Comparison of ENCODE assay signal across 13 cellular contexts in the genomic region with DNA sequence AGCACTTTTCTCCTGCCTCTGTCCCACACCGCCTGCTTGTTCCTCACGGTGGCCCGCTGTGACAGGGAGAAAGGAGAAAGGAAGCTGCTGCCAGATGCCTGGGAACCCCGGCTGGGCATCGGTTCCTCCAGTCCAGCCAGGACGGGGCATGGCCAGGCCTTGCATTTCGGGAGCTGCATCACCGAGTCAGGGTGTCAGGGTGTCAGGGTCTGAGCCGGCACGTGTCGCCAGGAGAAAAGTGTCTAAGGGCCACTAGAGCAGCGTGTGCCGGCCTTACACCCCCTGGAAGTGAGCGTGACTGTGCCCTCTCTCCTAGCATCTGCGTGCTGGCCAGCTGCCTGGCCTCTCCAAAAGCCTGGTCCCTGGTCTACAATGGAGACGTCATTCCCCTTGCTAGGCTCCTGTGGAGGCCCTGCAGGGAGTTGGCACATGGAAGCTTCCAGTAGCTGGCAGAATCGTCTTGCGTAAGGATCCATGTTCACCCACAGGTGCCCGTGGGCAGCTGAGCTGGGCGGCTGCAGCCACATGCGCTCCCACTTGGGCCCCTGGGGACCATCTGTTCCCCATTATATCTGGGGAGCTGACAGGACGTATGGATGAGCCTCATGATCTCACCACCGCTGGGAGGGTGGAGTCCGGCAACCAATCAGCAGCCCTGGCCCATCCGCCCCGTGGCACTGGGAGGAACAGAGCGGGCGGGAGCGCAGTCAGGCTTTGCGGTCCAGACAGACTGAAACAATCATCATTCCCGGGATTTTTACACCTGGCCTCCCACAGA. TPM values are rescaled to one million over a fixed set of nuclear protein-coding genes. Genes with fewer than 3 reads are reported as not detected.
DNase-seq lines count a peak whose midpoint lies in the region; ATAC-seq and TF ChIP-seq lines count a peak whose summit lies in the region.
"Had no signal": no experiment of that assay in that cellular context is flagged by ENCODE, and none has a peak within 500 bp of the region (broad histone marks: within the 10 kb centered on the region; RNA-seq: fewer than 3 reads in every experiment).

No MANE protein-coding gene starts in this region.

- TF ChIP-seq CTCF in type B pancreatic cell (conservative IDR thresholded peaks at IDR 0.05), result no peak

- H3K4me1 Mint-ChIP-seq in activated naive CD8-positive, alpha-beta T cell treated with anti-CD3 and anti-CD28 coated beads, Interleukin-2, amount 10 ng/mL, durations not matched to agents 7 days and 5 days, result no peaks in the 10 kb centered on the region
- H3K4me1 Mint-ChIP-seq in activated naive CD8-positive, alpha-beta T cell treated with anti-CD3 and anti-CD28 coated beads for 36 hours, result no peaks in the 10 kb centered on the region
- peaks cover 15% of the 10 kb centered on the region for H3K4me1 Mint-ChIP-seq in type B pancreatic cell (ENCODE audit: unreplicated experiment)

- H3K27ac Mint-ChIP-seq in activated naive CD8-positive, alpha-beta T cell treated with anti-CD3 and anti-CD28 coated beads, Interleukin-2, amount 10 ng/mL, durations not matched to agents 7 days and 5 days, result no peak overlapping the region
- H3K27ac Mint-ChIP-seq in activated naive CD8-positive, alpha-beta T cell treated with anti-CD3 and anti-CD28 coated beads for 36 hours, result no peak overlapping the region
- no peak overlapping the region for H3K27ac Mint-ChIP-seq in type B pancreatic cell

- peak; percentile 12 for DNase-seq in activated naive CD8-positive, alpha-beta T cell treated with anti-CD3 and anti-CD28 coated beads, Interleukin-2, amount 10 ng/mL, durations not matched to agents 7 days and 5 days
- no peak for DNase-seq in activated naive CD8-positive, alpha-beta T cell treated with anti-CD3 and anti-CD28 coated beads for 36 hours
- DNase-seq in RPMI7951 (ENCODE audit: low read depth) (peak; percentile 56), iPS-NIHi7 (ENCODE audit: extremely low spot score) (peak; percentile 14), type B pancreatic cell (ENCODE audit: extremely low spot score, unreplicated experiment) (peak; percentile 68), NCI-H510A (lab: John Stamatoyannopoulos, UW) (no peak), putamen (ENCODE audit: low spot score) (no peak)
- DNase-seq: activated CD4-positive, CD25-positive, alpha-beta regulatory T cell; cerebellar nuclear complex; foreskin keratinocyte; GF-D8 had no signal

- no peak for ATAC-seq in activated naive CD8-positive, alpha-beta T cell treated with anti-CD3 and anti-CD28 coated beads, Interleukin-2, amount 10 ng/mL, durations not matched to agents 7 days and 5 days (ENCODE audit: low read depth)
- no peak for ATAC-seq in GM21390 (IDR thresholded peaks at IDR 0.05; ENCODE audit: unreplicated experiment)
- ATAC-seq: foreskin keratinocyte had no signal

- H3K9me3 Mint-ChIP-seq in activated naive CD8-positive, alpha-beta T cell treated with anti-CD3 and anti-CD28 coated beads, Interleukin-2, amount 10 ng/mL, durations not matched to agents 7 days and 5 days, result no peaks in the 10 kb centered on the region
- H3K9me3 Mint-ChIP-seq in activated naive CD8-positive, alpha-beta T cell treated with anti-CD3 and anti-CD28 coated beads for 36 hours, result no peaks in the 10 kb centered on the region
- H3K9me3 Mint-ChIP-seq in type B pancreatic cell, result no peaks in the 10 kb centered on the region

- H3K27me3 Mint-ChIP-seq in activated naive CD8-positive, alpha-beta T cell treated with anti-CD3 and anti-CD28 coated beads, Interleukin-2, amount 10 ng/mL, durations not matched to agents 7 days and 5 days, result no peaks in the 10 kb centered on the region
- no peaks in the 10 kb centered on the region for H3K27me3 Mint-ChIP-seq in activated naive CD8-positive, alpha-beta T cell treated with anti-CD3 and anti-CD28 coated beads for 36 hours
- H3K27me3 Mint-ChIP-seq in type B pancreatic cell, result peaks cover 41% of the 10 kb centered on the region

- no peak overlapping the region for H3K4me3 Mint-ChIP-seq in activated naive CD8-positive, alpha-beta T cell treated with anti-CD3 and anti-CD28 coated beads, Interleukin-2, amount 10 ng/mL, durations not matched to agents 7 days and 5 days
- no peak overlapping the region for H3K4me3 Mint-ChIP-seq in activated naive CD8-positive, alpha-beta T cell treated with anti-CD3 and anti-CD28 coated beads for 36 hours
- H3K4me3 Mint-ChIP-seq in type B pancreatic cell, result no peak overlapping the region

- POLR2A ChIA-PET in activated naive CD8-positive, alpha-beta T cell treated with anti-CD3 and anti-CD28 coated beads, Interleukin-2, amount 10 ng/mL, durations not matched to agents 7 days and 5 days (lab: Charles Lee), result no interaction called here

- no peaks in the 10 kb centered on the region for H3K36me3 Mint-ChIP-seq in activated naive CD8-positive, alpha-beta T cell treated with anti-CD3 and anti-CD28 coated beads, Interleukin-2, amount 10 ng/mL, durations not matched to agents 7 days and 5 days
- no peaks in the 10 kb centered on the region for H3K36me3 Mint-ChIP-seq in activated naive CD8-positive, alpha-beta T cell treated with anti-CD3 and anti-CD28 coated beads for 36 hours
- H3K36me3 Mint-ChIP-seq in type B pancreatic cell, result no peaks in the 10 kb centered on the region

RNA-seq across cellular contexts. Expression of a gene that starts 39.9 kb away (rescaled TPM):
- total RNA-seq in activated naive CD8-positive, alpha-beta T cell treated with anti-CD3 and anti-CD28 coated beads, Interleukin-2, amount 10 ng/mL, durations not matched to agents 7 days and 5 days, result not detected
- not detected for total RNA-seq in activated naive CD8-positive, alpha-beta T cell treated with anti-CD3 and anti-CD28 coated beads for 36 hours
- not detected in 2 replicates for total RNA-seq in RPMI7951 (2014; rRNA removed; shearing (Covaris generic))
- total RNA-seq in type B pancreatic cell (ENCODE audit: low replicate concordance), result 3.2 and 3.4 TPM in 2 replicates
- total RNA-seq: foreskin keratinocyte, liver had no signal

Comparison
In these comparisons a context has a peak if more than half of its experiments do, and no peak if none do; other contexts are left out.
1. DNase-seq: peak in activated naive CD8-positive, alpha-beta T cell treated with anti-CD3 and anti-CD28 coated beads, Interleukin-2, amount 10 ng/mL, durations not matched to agents 7 days and 5 days (single experiment), RPMI7951 (single experiment), iPS-NIHi7 (single experiment) and type B pancreatic cell (single experiment); none in activated naive CD8-positive, alpha-beta T cell treated with anti-CD3 and anti-CD28 coated beads for 36 hours (single experiment), NCI-H510A (single experiment) and putamen (single experiment).